1 cellular context compared by ENCODE assay signal in the genomic region with DNA sequence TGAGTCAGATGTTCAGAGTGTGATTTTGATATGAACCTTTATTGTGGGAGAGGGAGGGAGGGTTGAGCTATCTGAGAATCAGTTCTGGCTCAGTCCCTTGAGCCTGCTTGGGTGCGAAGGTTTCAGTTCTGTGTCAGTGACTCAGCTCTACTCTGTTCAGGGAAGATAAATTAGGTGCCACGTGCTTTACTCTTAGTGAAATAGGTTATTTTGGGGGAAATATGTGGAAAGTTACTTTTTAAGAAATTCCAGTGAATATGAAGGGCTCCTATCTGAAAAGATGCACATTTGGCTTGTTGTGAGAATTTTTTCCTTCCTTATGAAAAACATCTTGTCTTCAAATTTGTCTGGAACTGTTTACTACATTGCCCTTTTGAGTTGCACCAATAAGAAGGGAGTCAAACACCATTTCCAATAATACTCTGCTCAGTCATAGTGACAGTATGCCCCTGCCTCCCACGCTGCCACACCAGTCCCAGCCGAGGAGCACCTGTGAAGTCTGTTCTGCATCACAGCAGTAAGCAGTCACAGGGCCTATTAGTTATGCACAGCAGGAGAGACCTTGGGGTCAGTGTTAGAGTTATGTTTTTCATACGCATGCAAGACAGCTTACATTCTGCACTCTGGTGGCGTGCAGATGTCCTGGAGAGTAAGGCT.
TF ChIP-seq lines count a peak whose summit lies in the region.

No MANE protein-coding gene starts in this region.

TF ChIP-seq in K562, 482 proteins besides CTCF, POLR2A, EP300 and RAD21 (continued from another document and continues in another):
- TF ChIP-seq, protein P1, sequence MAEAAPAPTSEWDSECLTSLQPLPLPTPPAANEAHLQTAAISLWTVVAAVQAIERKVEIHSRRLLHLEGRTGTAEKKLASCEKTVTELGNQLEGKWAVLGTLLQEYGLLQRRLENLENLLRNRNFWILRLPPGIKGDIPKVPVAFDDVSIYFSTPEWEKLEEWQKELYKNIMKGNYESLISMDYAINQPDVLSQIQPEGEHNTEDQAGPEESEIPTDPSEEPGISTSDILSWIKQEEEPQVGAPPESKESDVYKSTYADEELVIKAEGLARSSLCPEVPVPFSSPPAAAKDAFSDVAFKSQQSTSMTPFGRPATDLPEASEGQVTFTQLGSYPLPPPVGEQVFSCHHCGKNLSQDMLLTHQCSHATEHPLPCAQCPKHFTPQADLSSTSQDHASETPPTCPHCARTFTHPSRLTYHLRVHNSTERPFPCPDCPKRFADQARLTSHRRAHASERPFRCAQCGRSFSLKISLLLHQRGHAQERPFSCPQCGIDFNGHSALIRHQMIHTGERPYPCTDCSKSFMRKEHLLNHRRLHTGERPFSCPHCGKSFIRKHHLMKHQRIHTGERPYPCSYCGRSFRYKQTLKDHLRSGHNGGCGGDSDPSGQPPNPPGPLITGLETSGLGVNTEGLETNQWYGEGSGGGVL (CRISPR knock-in tag; IDR thresholded peaks at IDR 0.05): no peak
- TF ChIP-seq TCF3 (CRISPR knock-in tag; IDR thresholded peaks at IDR 0.05) (peak; percentile 72), ZNF766 (CRISPR knock-in tag; conservative IDR thresholded peaks at IDR 0.05) (peak; percentile 65; the same call in 1 of the 2 replicates), FIP1L1 (IDR thresholded peaks at IDR 0.05; ENCODE audit: low read depth, low read length, poor library complexity, severe bottlenecking) (no peak), MBD2 (IDR thresholded peaks at IDR 0.05; ENCODE audit: borderline replicate concordance, low read depth) (no peak), SREBF1 (IDR thresholded peaks at IDR 0.05; ENCODE audit: borderline replicate concordance, low read depth, low read length) (no peak), KLF16 (IDR thresholded peaks at IDR 0.05) (no peak; the same call in 1 of the 2 replicates), GATAD2B (IDR thresholded peaks at IDR 0.05; ENCODE audit: borderline replicate concordance) (0 out of 2 replicates have a peak, but pooled peaks have one; percentile 12), CBX3 (IDR thresholded peaks at IDR 0.05; ENCODE audit: borderline replicate concordance in 1 of 2, low read length in 2 of 2) (no peak), KHSRP (IDR thresholded peaks at IDR 0.05) (no peak), TARDBP (IDR thresholded peaks at IDR 0.05) (no peak; the same call in 1 of the 2 replicates), MEIS2 (IDR thresholded peaks at IDR 0.05; ENCODE audit: partially characterized antibody) (peak; percentile 84), ZNF12 (CRISPR knock-in tag; IDR thresholded peaks at IDR 0.05) (no peak), NONO (IDR thresholded peaks at IDR 0.05; ENCODE audit: low read depth in 2 of 2, low read length in 1 of 2) (no peak), FOXJ3 (CRISPR knock-in tag; IDR thresholded peaks at IDR 0.05) (no peak), RBBP5 (IDR thresholded peaks at IDR 0.05; ENCODE audit: borderline replicate concordance, insufficient read depth, low read length, poor library complexity, severe bottlenecking) (no peak), TCF7 (IDR thresholded peaks at IDR 0.05; ENCODE audit: borderline replicate concordance) (no peak), NFRKB (IDR thresholded peaks at IDR 0.05; ENCODE audit: low read depth) (no peak), POU5F1 (IDR thresholded peaks at IDR 0.05; ENCODE audit: borderline replicate concordance, low read depth, low read length, partially characterized antibody) (no peak), NEUROD1 (IDR thresholded peaks at IDR 0.05; ENCODE audit: borderline replicate concordance, low read depth, low read length, partially characterized antibody) (no peak), ZNF830 (CRISPR knock-in tag; IDR thresholded peaks at IDR 0.05) (no peak), ZNF143 (CRISPR knock-in tag; IDR thresholded peaks at IDR 0.05) (no peak), BRD4 (IDR thresholded peaks at IDR 0.05) (no peak), ZNF121 (CRISPR knock-in tag; conservative IDR thresholded peaks at IDR 0.05) (no peak), BRF1 (IDR thresholded peaks at IDR 0.05; ENCODE audit: borderline replicate concordance, extremely low read depth, insufficient read length) (no peak), MYC (IDR thresholded peaks at IDR 0.05; ENCODE audit: low read depth, low read length) (peak; percentile 90), MYC (CRISPR knock-in tag; IDR thresholded peaks at IDR 0.05; ENCODE audit: borderline replicate concordance, low read depth) (no peak), KDM1A (IDR thresholded peaks at IDR 0.05) (peak; percentile 75 to 80), NELFE (IDR thresholded peaks at IDR 0.05; ENCODE audit: insufficient read depth, insufficient read length) (no peak), EWSR1 (IDR thresholded peaks at IDR 0.05; ENCODE audit: borderline replicate concordance, low read depth, partially characterized antibody) (no peak), POLR2AphosphoS2 (IDR thresholded peaks at IDR 0.05; ENCODE audit: low read length) (no peak), PHF20 (IDR thresholded peaks at IDR 0.05; ENCODE audit: partially characterized antibody) (no peak)
- TF ChIP-seq, protein P2, sequence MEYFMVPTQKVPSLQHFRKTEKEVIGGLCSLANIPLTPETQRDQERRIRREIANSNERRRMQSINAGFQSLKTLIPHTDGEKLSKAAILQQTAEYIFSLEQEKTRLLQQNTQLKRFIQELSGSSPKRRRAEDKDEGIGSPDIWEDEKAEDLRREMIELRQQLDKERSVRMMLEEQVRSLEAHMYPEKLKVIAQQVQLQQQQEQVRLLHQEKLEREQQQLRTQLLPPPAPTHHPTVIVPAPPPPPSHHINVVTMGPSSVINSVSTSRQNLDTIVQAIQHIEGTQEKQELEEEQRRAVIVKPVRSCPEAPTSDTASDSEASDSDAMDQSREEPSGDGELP (CRISPR knock-in tag; IDR thresholded peaks at IDR 0.05; ENCODE audit: borderline replicate concordance): no peak
- TF ChIP-seq, protein P3, sequence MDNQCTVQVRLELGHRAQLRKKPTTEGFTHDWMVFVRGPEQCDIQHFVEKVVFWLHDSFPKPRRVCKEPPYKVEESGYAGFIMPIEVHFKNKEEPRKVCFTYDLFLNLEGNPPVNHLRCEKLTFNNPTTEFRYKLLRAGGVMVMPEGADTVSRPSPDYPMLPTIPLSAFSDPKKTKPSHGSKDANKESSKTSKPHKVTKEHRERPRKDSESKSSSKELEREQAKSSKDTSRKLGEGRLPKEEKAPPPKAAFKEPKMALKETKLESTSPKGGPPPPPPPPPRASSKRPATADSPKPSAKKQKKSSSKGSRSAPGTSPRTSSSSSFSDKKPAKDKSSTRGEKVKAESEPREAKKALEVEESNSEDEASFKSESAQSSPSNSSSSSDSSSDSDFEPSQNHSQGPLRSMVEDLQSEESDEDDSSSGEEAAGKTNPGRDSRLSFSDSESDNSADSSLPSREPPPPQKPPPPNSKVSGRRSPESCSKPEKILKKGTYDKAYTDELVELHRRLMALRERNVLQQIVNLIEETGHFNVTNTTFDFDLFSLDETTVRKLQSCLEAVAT (IDR thresholded peaks at IDR 0.05): no peak
- TF ChIP-seq, protein P4, sequence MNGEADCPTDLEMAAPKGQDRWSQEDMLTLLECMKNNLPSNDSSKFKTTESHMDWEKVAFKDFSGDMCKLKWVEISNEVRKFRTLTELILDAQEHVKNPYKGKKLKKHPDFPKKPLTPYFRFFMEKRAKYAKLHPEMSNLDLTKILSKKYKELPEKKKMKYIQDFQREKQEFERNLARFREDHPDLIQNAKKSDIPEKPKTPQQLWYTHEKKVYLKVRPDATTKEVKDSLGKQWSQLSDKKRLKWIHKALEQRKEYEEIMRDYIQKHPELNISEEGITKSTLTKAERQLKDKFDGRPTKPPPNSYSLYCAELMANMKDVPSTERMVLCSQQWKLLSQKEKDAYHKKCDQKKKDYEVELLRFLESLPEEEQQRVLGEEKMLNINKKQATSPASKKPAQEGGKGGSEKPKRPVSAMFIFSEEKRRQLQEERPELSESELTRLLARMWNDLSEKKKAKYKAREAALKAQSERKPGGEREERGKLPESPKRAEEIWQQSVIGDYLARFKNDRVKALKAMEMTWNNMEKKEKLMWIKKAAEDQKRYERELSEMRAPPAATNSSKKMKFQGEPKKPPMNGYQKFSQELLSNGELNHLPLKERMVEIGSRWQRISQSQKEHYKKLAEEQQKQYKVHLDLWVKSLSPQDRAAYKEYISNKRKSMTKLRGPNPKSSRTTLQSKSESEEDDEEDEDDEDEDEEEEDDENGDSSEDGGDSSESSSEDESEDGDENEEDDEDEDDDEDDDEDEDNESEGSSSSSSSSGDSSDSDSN (IDR thresholded peaks at IDR 0.05; ENCODE audit: borderline replicate concordance in 1 of 2, low read depth in 2 of 2, low read length in 2 of 2): no peak
- TF ChIP-seq, protein P5, sequence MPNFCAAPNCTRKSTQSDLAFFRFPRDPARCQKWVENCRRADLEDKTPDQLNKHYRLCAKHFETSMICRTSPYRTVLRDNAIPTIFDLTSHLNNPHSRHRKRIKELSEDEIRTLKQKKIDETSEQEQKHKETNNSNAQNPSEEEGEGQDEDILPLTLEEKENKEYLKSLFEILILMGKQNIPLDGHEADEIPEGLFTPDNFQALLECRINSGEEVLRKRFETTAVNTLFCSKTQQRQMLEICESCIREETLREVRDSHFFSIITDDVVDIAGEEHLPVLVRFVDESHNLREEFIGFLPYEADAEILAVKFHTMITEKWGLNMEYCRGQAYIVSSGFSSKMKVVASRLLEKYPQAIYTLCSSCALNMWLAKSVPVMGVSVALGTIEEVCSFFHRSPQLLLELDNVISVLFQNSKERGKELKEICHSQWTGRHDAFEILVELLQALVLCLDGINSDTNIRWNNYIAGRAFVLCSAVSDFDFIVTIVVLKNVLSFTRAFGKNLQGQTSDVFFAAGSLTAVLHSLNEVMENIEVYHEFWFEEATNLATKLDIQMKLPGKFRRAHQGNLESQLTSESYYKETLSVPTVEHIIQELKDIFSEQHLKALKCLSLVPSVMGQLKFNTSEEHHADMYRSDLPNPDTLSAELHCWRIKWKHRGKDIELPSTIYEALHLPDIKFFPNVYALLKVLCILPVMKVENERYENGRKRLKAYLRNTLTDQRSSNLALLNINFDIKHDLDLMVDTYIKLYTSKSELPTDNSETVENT (CRISPR knock-in tag; IDR thresholded peaks at IDR 0.05): no peak
- TF ChIP-seq, protein P6, sequence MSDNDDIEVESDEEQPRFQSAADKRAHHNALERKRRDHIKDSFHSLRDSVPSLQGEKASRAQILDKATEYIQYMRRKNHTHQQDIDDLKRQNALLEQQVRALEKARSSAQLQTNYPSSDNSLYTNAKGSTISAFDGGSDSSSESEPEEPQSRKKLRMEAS (CRISPR knock-in tag; IDR thresholded peaks at IDR 0.05): peak; percentile 20; the same call in 1 of the 2 replicates
- TF ChIP-seq, protein P7, sequence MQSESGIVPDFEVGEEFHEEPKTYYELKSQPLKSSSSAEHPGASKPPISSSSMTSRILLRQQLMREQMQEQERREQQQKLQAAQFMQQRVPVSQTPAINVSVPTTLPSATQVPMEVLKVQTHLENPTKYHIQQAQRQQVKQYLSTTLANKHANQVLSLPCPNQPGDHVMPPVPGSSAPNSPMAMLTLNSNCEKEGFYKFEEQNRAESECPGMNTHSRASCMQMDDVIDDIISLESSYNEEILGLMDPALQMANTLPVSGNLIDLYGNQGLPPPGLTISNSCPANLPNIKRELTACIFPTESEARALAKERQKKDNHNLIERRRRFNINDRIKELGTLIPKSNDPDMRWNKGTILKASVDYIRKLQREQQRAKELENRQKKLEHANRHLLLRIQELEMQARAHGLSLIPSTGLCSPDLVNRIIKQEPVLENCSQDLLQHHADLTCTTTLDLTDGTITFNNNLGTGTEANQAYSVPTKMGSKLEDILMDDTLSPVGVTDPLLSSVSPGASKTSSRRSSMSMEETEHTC (IDR thresholded peaks at IDR 0.05): no peak
- TF ChIP-seq, protein P8, sequence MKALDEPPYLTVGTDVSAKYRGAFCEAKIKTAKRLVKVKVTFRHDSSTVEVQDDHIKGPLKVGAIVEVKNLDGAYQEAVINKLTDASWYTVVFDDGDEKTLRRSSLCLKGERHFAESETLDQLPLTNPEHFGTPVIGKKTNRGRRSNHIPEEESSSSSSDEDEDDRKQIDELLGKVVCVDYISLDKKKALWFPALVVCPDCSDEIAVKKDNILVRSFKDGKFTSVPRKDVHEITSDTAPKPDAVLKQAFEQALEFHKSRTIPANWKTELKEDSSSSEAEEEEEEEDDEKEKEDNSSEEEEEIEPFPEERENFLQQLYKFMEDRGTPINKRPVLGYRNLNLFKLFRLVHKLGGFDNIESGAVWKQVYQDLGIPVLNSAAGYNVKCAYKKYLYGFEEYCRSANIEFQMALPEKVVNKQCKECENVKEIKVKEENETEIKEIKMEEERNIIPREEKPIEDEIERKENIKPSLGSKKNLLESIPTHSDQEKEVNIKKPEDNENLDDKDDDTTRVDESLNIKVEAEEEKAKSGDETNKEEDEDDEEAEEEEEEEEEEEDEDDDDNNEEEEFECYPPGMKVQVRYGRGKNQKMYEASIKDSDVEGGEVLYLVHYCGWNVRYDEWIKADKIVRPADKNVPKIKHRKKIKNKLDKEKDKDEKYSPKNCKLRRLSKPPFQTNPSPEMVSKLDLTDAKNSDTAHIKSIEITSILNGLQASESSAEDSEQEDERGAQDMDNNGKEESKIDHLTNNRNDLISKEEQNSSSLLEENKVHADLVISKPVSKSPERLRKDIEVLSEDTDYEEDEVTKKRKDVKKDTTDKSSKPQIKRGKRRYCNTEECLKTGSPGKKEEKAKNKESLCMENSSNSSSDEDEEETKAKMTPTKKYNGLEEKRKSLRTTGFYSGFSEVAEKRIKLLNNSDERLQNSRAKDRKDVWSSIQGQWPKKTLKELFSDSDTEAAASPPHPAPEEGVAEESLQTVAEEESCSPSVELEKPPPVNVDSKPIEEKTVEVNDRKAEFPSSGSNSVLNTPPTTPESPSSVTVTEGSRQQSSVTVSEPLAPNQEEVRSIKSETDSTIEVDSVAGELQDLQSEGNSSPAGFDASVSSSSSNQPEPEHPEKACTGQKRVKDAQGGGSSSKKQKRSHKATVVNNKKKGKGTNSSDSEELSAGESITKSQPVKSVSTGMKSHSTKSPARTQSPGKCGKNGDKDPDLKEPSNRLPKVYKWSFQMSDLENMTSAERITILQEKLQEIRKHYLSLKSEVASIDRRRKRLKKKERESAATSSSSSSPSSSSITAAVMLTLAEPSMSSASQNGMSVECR (CRISPR knock-in tag; IDR thresholded peaks at IDR 0.05): no peak
- TF ChIP-seq, protein P9, sequence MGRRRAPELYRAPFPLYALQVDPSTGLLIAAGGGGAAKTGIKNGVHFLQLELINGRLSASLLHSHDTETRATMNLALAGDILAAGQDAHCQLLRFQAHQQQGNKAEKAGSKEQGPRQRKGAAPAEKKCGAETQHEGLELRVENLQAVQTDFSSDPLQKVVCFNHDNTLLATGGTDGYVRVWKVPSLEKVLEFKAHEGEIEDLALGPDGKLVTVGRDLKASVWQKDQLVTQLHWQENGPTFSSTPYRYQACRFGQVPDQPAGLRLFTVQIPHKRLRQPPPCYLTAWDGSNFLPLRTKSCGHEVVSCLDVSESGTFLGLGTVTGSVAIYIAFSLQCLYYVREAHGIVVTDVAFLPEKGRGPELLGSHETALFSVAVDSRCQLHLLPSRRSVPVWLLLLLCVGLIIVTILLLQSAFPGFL (CRISPR knock-in tag; IDR thresholded peaks at IDR 0.05): no peak
- TF ChIP-seq, protein P10, sequence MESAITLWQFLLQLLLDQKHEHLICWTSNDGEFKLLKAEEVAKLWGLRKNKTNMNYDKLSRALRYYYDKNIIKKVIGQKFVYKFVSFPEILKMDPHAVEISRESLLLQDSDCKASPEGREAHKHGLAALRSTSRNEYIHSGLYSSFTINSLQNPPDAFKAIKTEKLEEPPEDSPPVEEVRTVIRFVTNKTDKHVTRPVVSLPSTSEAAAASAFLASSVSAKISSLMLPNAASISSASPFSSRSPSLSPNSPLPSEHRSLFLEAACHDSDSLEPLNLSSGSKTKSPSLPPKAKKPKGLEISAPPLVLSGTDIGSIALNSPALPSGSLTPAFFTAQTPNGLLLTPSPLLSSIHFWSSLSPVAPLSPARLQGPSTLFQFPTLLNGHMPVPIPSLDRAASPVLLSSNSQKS (CRISPR knock-in tag; IDR thresholded peaks at IDR 0.05): no peak
